ENCODE assay signal across 33 cellular contexts in the genomic region with DNA sequence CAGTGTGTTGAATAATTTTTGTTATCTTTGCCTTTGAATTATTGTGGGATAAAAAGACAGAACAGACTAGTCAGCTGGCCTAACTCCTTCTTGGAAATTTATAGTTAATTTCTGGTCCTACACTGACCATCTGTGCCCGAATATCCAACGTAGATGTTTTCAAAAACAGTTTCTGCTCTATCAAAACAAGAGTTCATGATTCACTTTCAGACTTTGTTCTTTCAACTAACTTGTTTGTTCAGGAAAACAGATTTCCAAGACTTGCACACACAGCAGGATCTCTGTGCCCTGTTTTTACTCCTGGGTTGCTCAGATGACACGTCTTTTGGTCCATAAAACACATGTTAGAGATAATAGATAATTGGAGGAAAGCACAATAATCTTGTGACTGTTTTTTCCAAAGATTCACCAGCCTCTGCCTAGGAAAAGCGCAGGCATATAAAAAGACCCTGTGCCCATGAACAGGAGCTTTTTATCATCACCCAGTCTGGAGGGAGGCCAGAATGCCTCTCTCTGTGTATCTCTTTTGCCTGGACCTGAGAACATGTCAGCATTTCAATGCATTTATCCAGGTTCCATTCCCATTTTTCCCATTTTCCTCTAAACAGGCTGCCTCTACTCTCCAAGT.
DNase-seq lines count a peak whose midpoint lies in the region; ATAC-seq, FAIRE-seq and TF ChIP-seq lines count a peak whose summit lies in the region.
"Had no signal": no experiment of that assay in that cellular context is flagged by ENCODE, and none has a peak within 500 bp of the region (broad histone marks: within the 10 kb centered on the region; RNA-seq: fewer than 3 reads in every experiment).

No MANE protein-coding gene starts in this region.

- ATAC-seq in DND-41 (ENCODE audit: insufficient read depth, low read depth) (no peak), GM21576 (IDR thresholded peaks at IDR 0.05; ENCODE audit: unreplicated experiment) (no peak)
- no peak for ATAC-seq in activated CD8-positive, alpha-beta T cell treated with anti-CD3 and anti-CD28 coated beads, Interleukin-2, amount 10 ng/mL, durations not matched to agents 7 days and 5 days
- ATAC-seq: activated CD8-positive, alpha-beta memory T cell treated with anti-CD3 and anti-CD28 coated beads, Interleukin-2, amount 10 ng/mL, durations not matched to agents 7 days and 5 days; activated T-cell treated with anti-CD3 and anti-CD28 coated beads, Interleukin-2, amount 50 U/mL, for 72 hours; effector memory CD8-positive, alpha-beta T cell; gastrocnemius medialis; natural killer cell had no signal

- no peaks in the 10 kb centered on the region for H3F3A ChIP-seq in smooth muscle cell (ENCODE audit: low read depth)

- no peaks in the 10 kb centered on the region for H3K27me3 Mint-ChIP-seq in activated CD4-positive, alpha-beta memory T cell treated with anti-CD3 and anti-CD28 coated beads for 36 hours
- H3K27me3 Mint-ChIP-seq in activated CD8-positive, alpha-beta T cell treated with anti-CD3 and anti-CD28 coated beads, Interleukin-2, amount 10 ng/mL, durations not matched to agents 7 days and 5 days (ENCODE audit: low read depth) = peaks cover 2% of the 10 kb centered on the region
- H3K27me3 Mint-ChIP-seq: effector memory CD8-positive, alpha-beta T cell had no signal

- DNase-seq in DND-41 (no peak), amniotic epithelial cell (ENCODE audit: low read depth) (peak; percentile 46), keratinocyte (ENCODE audit: low read depth, low spot score) (no peak), smooth muscle cell (lab: John Stamatoyannopoulos, UW; ENCODE audit: unreplicated experiment) (no peak)
- DNase-seq in activated CD4-positive, alpha-beta memory T cell treated with anti-CD3 and anti-CD28 coated beads for 36 hours = no peak
- no peak for DNase-seq in activated CD8-positive, alpha-beta T cell treated with anti-CD3 and anti-CD28 coated beads, Interleukin-2, amount 10 ng/mL, durations not matched to agents 7 days and 5 days
- DNase-seq: activated CD4-positive, alpha-beta T cell treated with anti-CD3 and anti-CD28 coated beads, Interleukin-2, amount 10 ng/mL, durations not matched to agents 7 days and 5 days; activated CD8-positive, alpha-beta memory T cell treated with anti-CD3 and anti-CD28 coated beads, Interleukin-2, amount 10 ng/mL, durations not matched to agents 7 days and 5 days; activated naive CD4-positive, alpha-beta T cell; activated T-cell treated with anti-CD3 and anti-CD28 coated beads, Interleukin-2, amount 50 U/mL, for 72 hours; adrenal gland; brain microvascular endothelial cell; colonic mucosa; effector memory CD8-positive, alpha-beta T cell; EL; gastrocnemius medialis; GOT3; hippocampal formation; midbrain; natural killer cell; NCI-H1105; NCI-H2029 treated with DMSO at 0.1 percent for 48 hours; NCI-H2227 treated with DMSO at 0.1 percent for 48 hours; NCI-H526 treated with DMSO at 0.1 percent for 48 hours; Right ventricle myocardium superior; spleen; stimulated activated CD4-positive, alpha-beta T cell treated with anti-CD3 and anti-CD28 coated beads, Interleukin-4, amount 100 ng/mL, for 1 hour; SW 1271; T-helper 9 cell; transverse colon; WERI-Rb-1 had no signal

- H3K79me2 ChIP-seq in DND-41 (ENCODE audit: insufficient read depth, low read length) (peaks cover 44% of the 10 kb centered on the region), keratinocyte (ENCODE audit: control insufficient read depth, insufficient read depth, low read length) (no peaks in the 10 kb centered on the region), smooth muscle cell (ENCODE audit: low read depth) (no peaks in the 10 kb centered on the region)

- CTCF ChIA-PET in activated CD4-positive, alpha-beta memory T cell treated with anti-CD3 and anti-CD28 coated beads for 36 hours (lab: Charles Lee) = no interaction called here
- CTCF ChIA-PET in activated CD8-positive, alpha-beta T cell treated with anti-CD3 and anti-CD28 coated beads, Interleukin-2, amount 10 ng/mL, durations not matched to agents 7 days and 5 days (lab: Charles Lee) = no interaction called here

- TF ChIP-seq CTCF in DND-41 (IDR thresholded peaks at IDR 0.05; ENCODE audit: borderline replicate concordance, extremely low read depth, low read length, poor library complexity, severe bottlenecking) (no peak), keratinocyte (optimal IDR thresholded peaks at IDR 0.05 in 1 of 3, IDR thresholded peaks at IDR 0.05 in 1 of 3, conservative IDR thresholded peaks at IDR 0.05 in 1 of 3; ENCODE audit: extremely low read depth in 1 of 3, insufficient read depth in 2 of 3, low read length in 3 of 3) (no peak), smooth muscle cell (IDR thresholded peaks at IDR 0.05; ENCODE audit: borderline replicate concordance, insufficient read depth, poor library complexity, severe bottlenecking) (no peak)

- dilution Hi-C loops in keratinocyte (cut with MboI; ENCODE audit: extremely low pct_ligation_motif_present, low sequenced_read_pairs) = no loop called here

- WGBS in smooth muscle cell (ENCODE audit: low lambda C conversion rate) = 39% methylated on average over 4 of the region's 4 CpGs

- intact Hi-C loops in activated CD4-positive, alpha-beta memory T cell treated with anti-CD3 and anti-CD28 coated beads for 36 hours (cut with micrococcal nuclease) = no loop called here

- H3K4me3 Mint-ChIP-seq in activated CD4-positive, alpha-beta memory T cell treated with anti-CD3 and anti-CD28 coated beads for 36 hours = no peak overlapping the region
- H3K4me3 Mint-ChIP-seq in activated CD8-positive, alpha-beta T cell treated with anti-CD3 and anti-CD28 coated beads, Interleukin-2, amount 10 ng/mL, durations not matched to agents 7 days and 5 days = no peak overlapping the region
- H3K4me3 Mint-ChIP-seq: activated CD4-positive, alpha-beta T cell treated with anti-CD3 and anti-CD28 coated beads, Interleukin-2, amount 10 ng/mL, durations not matched to agents 7 days and 5 days; activated CD8-positive, alpha-beta memory T cell treated with anti-CD3 and anti-CD28 coated beads, Interleukin-2, amount 10 ng/mL, durations not matched to agents 7 days and 5 days; activated T-cell treated with anti-CD3 and anti-CD28 coated beads, Interleukin-2, amount 50 U/mL, for 72 hours; CD14-positive monocyte; effector memory CD8-positive, alpha-beta T cell; natural killer cell had no signal

- H3K4me1 Mint-ChIP-seq in activated CD4-positive, alpha-beta memory T cell treated with anti-CD3 and anti-CD28 coated beads for 36 hours (ENCODE audit: low read depth) = peaks cover 10% of the 10 kb centered on the region
- H3K4me1 Mint-ChIP-seq in activated CD8-positive, alpha-beta T cell treated with anti-CD3 and anti-CD28 coated beads, Interleukin-2, amount 10 ng/mL, durations not matched to agents 7 days and 5 days (ENCODE audit: low read depth) = peaks cover 19% of the 10 kb centered on the region

- no peaks in the 10 kb centered on the region for H3K36me3 Mint-ChIP-seq in activated CD4-positive, alpha-beta memory T cell treated with anti-CD3 and anti-CD28 coated beads for 36 hours
- H3K36me3 Mint-ChIP-seq in activated CD8-positive, alpha-beta T cell treated with anti-CD3 and anti-CD28 coated beads, Interleukin-2, amount 10 ng/mL, durations not matched to agents 7 days and 5 days (ENCODE audit: low read depth) = peaks cover 6% of the 10 kb centered on the region
- H3K36me3 Mint-ChIP-seq: CD14-positive monocyte, natural killer cell had no signal

- H4K20me1 ChIP-seq in DND-41 (ENCODE audit: insufficient read depth, low read length) (no peaks in the 10 kb centered on the region; the same call in 1 of the 2 replicates), keratinocyte (ENCODE audit: control insufficient read depth, extremely low read depth, insufficient read depth, low read length) (no peaks in the 10 kb centered on the region), smooth muscle cell (ENCODE audit: low read depth) (no peaks in the 10 kb centered on the region)

- H3K36me3 ChIP-seq in DND-41 (ENCODE audit: insufficient read depth, low read length) (peaks cover 2% of the 10 kb centered on the region; the same call in 1 of the 2 replicates), keratinocyte (ENCODE audit: control insufficient read depth in 2 of 2, extremely low read depth in 1 of 2, insufficient read depth in 2 of 2, low read length in 2 of 2) (no peaks in the 10 kb centered on the region), smooth muscle cell (ENCODE audit: low read depth) (no peaks in the 10 kb centered on the region)
- H3K36me3 ChIP-seq: adrenal gland, brain microvascular endothelial cell, colonic mucosa, gastrocnemius medialis, spleen, transverse colon, WERI-Rb-1 had no signal

- no peak overlapping the region for H3K4me3 ChIP-seq in DND-41 (ENCODE audit: low read depth in 1 of 2, low read length in 2 of 2)
- no peak overlapping the region for H3K4me3 ChIP-seq in keratinocyte (ENCODE audit: control insufficient read depth in 2 of 3, extremely low read depth in 1 of 3, insufficient read depth in 2 of 3, low read depth in 1 of 3, low read length in 3 of 3)
- H3K4me3 ChIP-seq in smooth muscle cell = no peak overlapping the region
- H3K4me3 ChIP-seq: adrenal gland, colonic mucosa, gastrocnemius medialis, spleen, transverse colon had no signal

- H3K27me3 ChIP-seq in DND-41 (ENCODE audit: insufficient read depth, low read length, poor library complexity) (no peaks in the 10 kb centered on the region), keratinocyte (ENCODE audit: control insufficient read depth, extremely low read depth, insufficient read depth, low read length) (no peaks in the 10 kb centered on the region), smooth muscle cell (ENCODE audit: low read depth) (peaks cover 4% of the 10 kb centered on the region)
- H3K27me3 ChIP-seq: adrenal gland, brain microvascular endothelial cell, colonic mucosa, gastrocnemius medialis, spleen, transverse colon had no signal

- peak; percentile 5 for FAIRE-seq in keratinocyte (lab: Jason Lieb, UNC)

- H3K9me1 ChIP-seq in keratinocyte (ENCODE audit: control insufficient read depth, extremely low read depth, insufficient read depth, low read length) = no peaks in the 10 kb centered on the region

- H3K9me3 Mint-ChIP-seq in activated CD4-positive, alpha-beta memory T cell treated with anti-CD3 and anti-CD28 coated beads for 36 hours = no peaks in the 10 kb centered on the region
- H3K9me3 Mint-ChIP-seq in activated CD8-positive, alpha-beta T cell treated with anti-CD3 and anti-CD28 coated beads, Interleukin-2, amount 10 ng/mL, durations not matched to agents 7 days and 5 days (ENCODE audit: insufficient read depth) = no peaks in the 10 kb centered on the region
- H3K9me3 Mint-ChIP-seq: activated T-cell treated with anti-CD3 and anti-CD28 coated beads, Interleukin-2, amount 50 U/mL, for 72 hours; effector memory CD8-positive, alpha-beta T cell; natural killer cell had no signal

- H3K9ac ChIP-seq in DND-41 (ENCODE audit: low read depth, low read length) = 0 out of 2 replicates have a peak overlapping the region, but pooled peaks have one; percentile 2
- H3K9ac ChIP-seq in keratinocyte (ENCODE audit: control insufficient read depth, extremely low read depth, insufficient read depth, low read length) = no peak overlapping the region
- H3K9ac ChIP-seq in smooth muscle cell (ENCODE audit: low read depth) = no peak overlapping the region

- H3K27ac ChIP-seq in DND-41 (ENCODE audit: low read length) = peak overlapping the region; percentile 58
- no peak overlapping the region for H3K27ac ChIP-seq in keratinocyte (ENCODE audit: control insufficient read depth, insufficient read depth, low read length)
- H3K27ac ChIP-seq in smooth muscle cell (ENCODE audit: low read depth) = no peak overlapping the region
- H3K27ac ChIP-seq: adrenal gland, brain microvascular endothelial cell, colonic mucosa, gastrocnemius medialis, spleen, transverse colon, WERI-Rb-1 had no signal

- H2AFZ ChIP-seq in DND-41 (ENCODE audit: low read depth, low read length) (no peak overlapping the region), keratinocyte (ENCODE audit: control insufficient read depth, low read length) (no peak overlapping the region), smooth muscle cell (ENCODE audit: low read depth) (peak overlapping the region; percentile 56)

- peaks cover 43% of the 10 kb centered on the region for H3K4me1 ChIP-seq in DND-41 (ENCODE audit: insufficient read depth, low read length)
- H3K4me1 ChIP-seq in keratinocyte (ENCODE audit: control insufficient read depth, extremely low read depth, insufficient read depth, low read length) = no peaks in the 10 kb centered on the region
- H3K4me1 ChIP-seq in smooth muscle cell (ENCODE audit: low read depth) = no peaks in the 10 kb centered on the region
- H3K4me1 ChIP-seq: adrenal gland, colonic mucosa, gastrocnemius medialis had no signal

- H3K9me3 ChIP-seq in DND-41 (ENCODE audit: insufficient read depth, low read length, severe bottlenecking) = no peaks in the 10 kb centered on the region
- H3K9me3 ChIP-seq in keratinocyte (ENCODE audit: control insufficient read depth, low read depth, low read length) = no peaks in the 10 kb centered on the region
- H3K9me3 ChIP-seq in smooth muscle cell (replicated peaks; ENCODE audit: low read depth) = no peaks in the 10 kb centered on the region
- H3K9me3 ChIP-seq: adrenal gland, colonic mucosa, gastrocnemius medialis, spleen, transverse colon had no signal

- POLR2A ChIA-PET in activated CD4-positive, alpha-beta memory T cell treated with anti-CD3 and anti-CD28 coated beads for 36 hours (lab: Charles Lee) = no interaction called here
- POLR2A ChIA-PET in activated CD8-positive, alpha-beta T cell treated with anti-CD3 and anti-CD28 coated beads, Interleukin-2, amount 10 ng/mL, durations not matched to agents 7 days and 5 days (lab: Charles Lee) = no interaction called here

- H3K27ac Mint-ChIP-seq in activated CD4-positive, alpha-beta memory T cell treated with anti-CD3 and anti-CD28 coated beads for 36 hours = no peak overlapping the region
- H3K27ac Mint-ChIP-seq in activated CD8-positive, alpha-beta T cell treated with anti-CD3 and anti-CD28 coated beads, Interleukin-2, amount 10 ng/mL, durations not matched to agents 7 days and 5 days = no peak overlapping the region
- H3K27ac Mint-ChIP-seq: activated CD4-positive, alpha-beta T cell treated with anti-CD3 and anti-CD28 coated beads, Interleukin-2, amount 10 ng/mL, durations not matched to agents 7 days and 5 days; activated CD8-positive, alpha-beta memory T cell treated with anti-CD3 and anti-CD28 coated beads, Interleukin-2, amount 10 ng/mL, durations not matched to agents 7 days and 5 days; activated T-cell treated with anti-CD3 and anti-CD28 coated beads, Interleukin-2, amount 50 U/mL, for 72 hours; CD14-positive monocyte; effector memory CD8-positive, alpha-beta T cell; natural killer cell had no signal

- H3K4me2 ChIP-seq in DND-41 (ENCODE audit: insufficient read depth, low read length) = no peak overlapping the region
- no peak overlapping the region for H3K4me2 ChIP-seq in keratinocyte (ENCODE audit: control insufficient read depth, extremely low read depth, insufficient read depth, low read depth, low read length)
- no peak overlapping the region for H3K4me2 ChIP-seq in smooth muscle cell
